In the genomic region with DNA sequence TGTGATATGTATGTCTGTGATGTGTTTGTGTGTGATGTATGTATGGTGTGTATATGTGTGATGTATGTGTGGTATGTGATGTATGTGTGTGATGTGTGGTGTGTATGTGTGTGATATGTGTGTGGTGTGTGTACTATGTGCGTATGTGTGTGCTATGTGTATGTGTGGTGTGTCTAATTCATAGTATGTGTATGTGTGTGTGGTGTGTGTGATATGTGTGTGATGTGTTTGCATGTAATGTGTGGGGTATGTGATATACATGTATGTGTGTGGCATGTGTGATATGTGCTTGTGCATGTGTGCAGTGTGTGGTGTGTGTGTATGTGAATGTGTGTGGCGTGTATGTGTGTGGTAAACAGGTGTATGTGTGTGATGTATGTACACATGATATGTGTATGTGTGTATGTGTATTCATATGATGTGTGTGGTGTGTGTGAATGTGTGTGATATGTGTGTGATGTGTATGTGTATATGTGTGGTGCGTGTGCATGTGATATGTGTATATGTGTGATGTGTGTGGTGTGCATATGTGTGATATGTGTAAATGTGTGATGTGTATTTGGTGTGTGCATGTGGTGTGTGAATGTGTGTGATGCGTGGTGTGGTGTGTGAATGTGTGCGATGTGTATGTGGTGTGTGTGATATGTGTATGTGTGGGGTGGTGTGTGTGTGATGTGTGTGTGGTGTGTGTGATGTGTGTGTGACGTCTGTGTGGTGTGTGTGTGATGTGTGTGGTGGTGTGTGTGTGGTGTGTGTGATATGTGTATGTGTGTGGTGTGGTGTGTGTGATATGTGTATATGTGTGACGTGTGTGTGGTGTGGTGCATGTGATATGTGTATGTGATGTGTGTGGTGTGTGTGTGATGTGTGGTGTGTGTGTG, we compare ENCODE assay signal across 25 cellular contexts. TPM values are rescaled to one million over a fixed set of nuclear protein-coding genes. Genes with fewer than 3 reads are reported as not detected.
"Had no signal": no experiment of that assay in that cellular context is flagged by ENCODE, and none has a peak within 500 bp of the region (broad histone marks: within the 10 kb centered on the region; RNA-seq: fewer than 3 reads in every experiment).

No MANE protein-coding gene starts in this region.

- H3K27ac ChIP-seq: breast epithelium, gastrocnemius medialis, left ventricle myocardium inferior, ovary, psoas muscle, right atrium auricular region, tibial artery, vagina had no signal

- H3K9me3 ChIP-seq: breast epithelium, gastrocnemius medialis, left ventricle myocardium inferior, ovary, psoas muscle, right atrium auricular region, tibial artery, vagina had no signal

- H3K4me3 ChIP-seq: gastrocnemius medialis, left ventricle myocardium inferior, ovary, psoas muscle, right atrium auricular region, tibial artery, vagina had no signal

- H3K36me3 ChIP-seq: breast epithelium, gastrocnemius medialis, left ventricle myocardium inferior, ovary, right atrium auricular region, tibial artery, vagina had no signal

- ATAC-seq: activated CD4-positive, alpha-beta T cell treated with anti-CD3 and anti-CD28 coated beads for 36 hours; activated T-helper 17 cell treated with anti-CD3 and anti-CD28 coated beads, Interleukin-2, amount 50 U/mL, for 72 hours; effector memory CD8-positive, alpha-beta T cell; esophagus mucosa; gastrocnemius medialis; psoas muscle; WTC11 had no signal

- H3K27me3 ChIP-seq: ovary, right atrium auricular region, vagina had no signal

- H3K4me1 ChIP-seq: breast epithelium, gastrocnemius medialis, psoas muscle, right atrium auricular region, vagina had no signal

- DNase-seq: activated CD4-positive, alpha-beta T cell treated with anti-CD3 and anti-CD28 coated beads for 36 hours; activated CD4-positive, alpha-beta T cell treated with anti-CD3 and anti-CD28 coated beads, Interleukin-2, amount 50 U/mL, for 4 hours; activated CD8-positive, alpha-beta memory T cell treated with anti-CD3 and anti-CD28 coated beads for 24 hours; activated CD8-positive, alpha-beta memory T cell treated with anti-CD3 and anti-CD28 coated beads, Interleukin-2, amount 50 U/mL, for 4 hours; activated naive CD8-positive, alpha-beta T cell treated with anti-CD3 and anti-CD28 coated beads for 36 hours; activated T-cell treated with anti-CD3 and anti-CD28 coated beads, Interleukin-2, amount 50 U/mL, for 24 hours; effector memory CD8-positive, alpha-beta T cell; gastrocnemius medialis; hippocampal formation; left ventricle myocardium inferior; natural killer cell; ovary; psoas muscle; stimulated activated CD4-positive, alpha-beta T cell treated with anti-CD3 and anti-CD28 coated beads, Interleukin-12 subunit alpha, Interleukin-12 subunit beta, amount 100 ng/mL, for 4 hours; substantia nigra; T1000; tibial artery had no signal

- FAIRE-seq: colon had no signal

RNA-seq across cellular contexts. Expression of gene PCBP3, which starts 8.0 kb away (rescaled TPM):
- total RNA-seq: lung microvascular endothelial cell had no signal
